Comparison of ENCODE assay signal across 19 cellular contexts in the genomic region with DNA sequence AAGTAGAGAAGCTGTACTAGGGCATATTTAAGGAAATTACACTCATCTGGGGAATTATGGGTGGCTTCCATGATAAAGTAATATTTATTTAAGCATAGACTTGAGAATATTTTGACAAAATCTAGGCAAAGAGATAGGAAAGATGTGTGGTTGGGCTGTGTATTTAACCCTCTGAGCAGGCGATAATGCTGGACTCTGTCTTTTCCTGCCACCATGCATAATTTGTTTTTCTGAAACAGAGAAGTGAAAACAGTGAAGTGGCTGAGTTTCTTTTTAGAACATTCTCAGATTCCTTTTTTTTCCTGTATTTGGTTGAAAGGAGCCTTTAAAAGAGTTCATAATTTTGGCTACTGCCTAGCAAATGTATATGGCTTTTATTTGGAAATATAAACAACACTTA.
"Had no signal": no experiment of that assay in that cellular context is flagged by ENCODE, and none has a peak within 500 bp of the region (broad histone marks: within the 10 kb centered on the region; RNA-seq: fewer than 3 reads in every experiment).

No MANE protein-coding gene starts in this region.

- H3K36me3 ChIP-seq: heart right ventricle, neural progenitor cell, pancreas, stomach had no signal

- H3K4me3 ChIP-seq: coronary artery, heart right ventricle, neural progenitor cell, pancreas, stomach had no signal

- H3K27ac ChIP-seq: coronary artery, heart right ventricle, neural progenitor cell, pancreas, stomach had no signal

- H3K4me1 ChIP-seq: neural progenitor cell, pancreas, stomach had no signal

- H3K4me2 ChIP-seq: neural progenitor cell had no signal

- H2AFZ ChIP-seq: neural progenitor cell had no signal

- H3K9ac ChIP-seq: neural progenitor cell had no signal

- H3K27me3 ChIP-seq: heart right ventricle, neural progenitor cell, pancreas, stomach had no signal

- H3K9me3 ChIP-seq: heart right ventricle, pancreas, stomach had no signal

- FAIRE-seq: endometrium, frontal cortex, islet of Langerhans, pancreas, small intestine had no signal

- DNase-seq: effector memory CD4-positive, alpha-beta T cell; heart right ventricle; hypothalamus; mammary epithelial cell; natural killer cell; occipital lobe; pancreas; right cardiac atrium; small intestine; stimulated activated CD4-positive, alpha-beta T cell treated with anti-CD3 and anti-CD28 coated beads, Interleukin-12 subunit alpha, Interleukin-12 subunit beta, amount 100 ng/mL, for 4 hours; stimulated activated naive CD4-positive, alpha-beta T cell; stomach; substantia nigra; trophoblast cell had no signal
